ENCODE assay signal across 8 cellular contexts in the genomic region with DNA sequence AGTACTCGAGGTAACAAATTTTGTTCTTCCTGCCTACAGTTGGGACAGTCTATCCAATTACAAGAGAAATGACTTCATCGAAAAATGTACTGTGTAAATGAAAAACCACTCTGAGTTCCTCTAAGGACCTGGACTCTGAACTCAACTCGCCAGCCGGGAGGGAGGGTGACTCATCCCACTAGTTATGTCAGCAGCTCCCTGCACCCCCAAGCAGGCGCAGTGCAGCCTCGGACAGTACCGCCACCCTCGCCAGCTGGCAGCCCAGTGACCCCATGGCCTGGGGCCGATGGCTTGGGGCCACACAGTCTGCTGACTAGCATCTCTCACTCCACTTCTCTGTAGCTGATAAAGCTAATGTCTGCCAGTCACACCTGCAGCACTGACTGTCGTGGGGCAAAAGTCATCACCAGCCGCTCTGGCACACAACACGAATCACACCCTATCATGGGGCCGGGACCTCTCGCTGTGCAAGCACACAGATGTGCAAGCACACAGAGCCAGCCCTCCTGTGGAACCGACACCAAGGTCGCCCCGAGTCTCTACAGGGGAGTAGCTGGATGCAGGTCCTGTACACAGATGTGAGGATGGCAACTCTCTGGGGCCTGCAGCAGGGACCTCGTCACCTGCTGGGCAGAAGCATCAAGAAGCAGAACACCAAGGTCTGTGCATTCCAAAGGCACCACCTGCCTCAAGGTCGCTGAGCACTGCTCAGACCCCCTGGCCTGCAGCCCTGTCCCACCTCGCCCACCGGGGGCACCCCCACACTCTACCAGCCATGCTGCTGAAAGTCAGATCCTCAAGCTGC. TPM values are rescaled to one million over a fixed set of nuclear protein-coding genes. Genes with fewer than 3 reads are reported as not detected.
DNase-seq lines count a peak whose midpoint lies in the region; ATAC-seq and TF ChIP-seq lines count a peak whose summit lies in the region.

No MANE protein-coding gene starts in this region.

- no peak overlapping the region for H3K9ac ChIP-seq in IMR-90 (ENCODE audit: low read depth, low read length)

- POLR2A ChIA-PET in IMR-90 (lab: Charles Lee; ENCODE audit: unreplicated experiment) = interaction anchor here (0.5 to 0.6 kb wide), 2 partner anchors 24 to 272 kb away, joined by 3 to 8 read pairs; no protein-coding TSS in a partner anchor

- BruUV-seq in IMR-90 (replicated peaks; lab: Mats Ljungman, UMichigan) = no TSS peak

- DNase-seq in AG08395 (ENCODE audit: low spot score) = peak; percentile 97
- DNase-seq in IMR-90 = peak; percentile 96
- DNase-seq in activated T-cell treated with anti-CD3 and anti-CD28 coated beads, Interleukin-2, amount 50 U/mL, for 1 hour = peak; percentile 61
- peak; percentile 20 for DNase-seq in esophagus squamous epithelium (lab: John Stamatoyannopoulos, UW)

- CTCF ChIA-PET in IMR-90 (lab: Yijun Ruan, JAX) = no interaction called here

- peaks cover 43% of the 10 kb centered on the region for H3K9me1 ChIP-seq in IMR-90 (ENCODE audit: insufficient read depth, low read length)

- no peak overlapping the region for H3K14ac ChIP-seq in IMR-90 (replicated peaks; ENCODE audit: low read depth, low read length)

- in situ Hi-C loops in IMR-90 (cut with MboI; ENCODE audit: low sequenced_read_pairs) = no loop called here

- peak; percentile 8; the same call in 1 of the 2 replicates for TF ChIP-seq RAD21 in IMR-90 (IDR thresholded peaks at IDR 0.05; ENCODE audit: low read length)

- H3K4me3 ChIP-seq in IMR-90 (ENCODE audit: insufficient read depth, low read depth, low read length) (no peak overlapping the region), esophagus squamous epithelium (peak overlapping the region in 2 of 4 donors; percentile 4 to 50), muscle layer of duodenum (ENCODE audit: low read depth in 1 of 2, low read length in 2 of 2) (peak overlapping the region; percentile 36 to 37), thymus (ENCODE audit: low read length) (no peak overlapping the region)

- H3K27ac ChIP-seq in IMR-90 (ENCODE audit: insufficient read depth, low read length) = peak overlapping the region; percentile 74
- H3K27ac ChIP-seq in esophagus squamous epithelium = peak overlapping the region; percentile 84 to 100 (median 92)
- peak overlapping the region; percentile 91 for H3K27ac ChIP-seq in muscle layer of duodenum (ENCODE audit: low read length)
- peak overlapping the region; percentile 47 for H3K27ac ChIP-seq in thymus (ENCODE audit: low read depth)

- peak overlapping the region; percentile 53 for H2AFZ ChIP-seq in IMR-90 (replicated peaks; ENCODE audit: low read length, poor library complexity)

- 50% methylated on average over 2 of the region's 21 CpGs; no CpG with 5 or more reads in 1 of the 2 experiments for WGBS in IMR-90 (ENCODE audit: extremely low coverage in 2 of 2, insufficient read length in 1 of 2), 2 experiments
- 2 to 12% methylated on average over 4 to 6 of the region's 21 CpGs for WGBS in esophagus squamous epithelium, 2 donors
- WGBS in thymus = 91% methylated on average over 21 of the region's 21 CpGs

- no peaks in the 10 kb centered on the region for H3K27me3 ChIP-seq in IMR-90 (ENCODE audit: control insufficient read depth, insufficient read depth, low read length)
- no peaks in the 10 kb centered on the region for H3K27me3 ChIP-seq in esophagus squamous epithelium
- H3K27me3 ChIP-seq in muscle layer of duodenum (ENCODE audit: low read depth, low read length) = no peaks in the 10 kb centered on the region
- H3K27me3 ChIP-seq in thymus (ENCODE audit: control insufficient read depth, insufficient read depth) = no peaks in the 10 kb centered on the region

- H4K20me1 ChIP-seq in IMR-90 (ENCODE audit: insufficient read depth, low read length) = peaks cover 98% of the 10 kb centered on the region

- peak overlapping the region; percentile 77 for H2AK9ac ChIP-seq in IMR-90 (replicated peaks; ENCODE audit: low read depth, low read length, poor library complexity)

- no peak overlapping the region for H2BK120ac ChIP-seq in IMR-90 (ENCODE audit: low read depth, low read length)

- H3K4me2 ChIP-seq in IMR-90 (ENCODE audit: low read depth, low read length) = peak overlapping the region; percentile 67

- no peak overlapping the region for H2BK15ac ChIP-seq in IMR-90 (ENCODE audit: low read depth, low read length)

- intact Hi-C loops in IMR-90 (cut with micrococcal nuclease) = loop anchor here (5.0 kb wide), 1 partner anchor 55 kb away; no protein-coding TSS in a partner anchor
- intact Hi-C loops in esophagus squamous epithelium (cut with DNase I) = no loop called here

- H3K9me3 ChIP-seq in IMR-90 (ENCODE audit: control insufficient read depth, insufficient read depth, low read length) (no peaks in the 10 kb centered on the region), esophagus squamous epithelium (no peaks in the 10 kb centered on the region), muscle layer of duodenum (ENCODE audit: control insufficient read depth in 1 of 2, low read length in 2 of 2) (no peaks in the 10 kb centered on the region), thymus (ENCODE audit: control insufficient read depth) (no peaks in the 10 kb centered on the region)

- H2BK20ac ChIP-seq in IMR-90 (ENCODE audit: low read depth, low read length) = no peak overlapping the region

- TF ChIP-seq CTCF in IMR-90 (conservative IDR thresholded peaks at IDR 0.05; ENCODE audit: low read depth, low read length) (no peak), esophagus squamous epithelium (IDR thresholded peaks at IDR 0.05) (no peak)

- no peak overlapping the region for H4K5ac ChIP-seq in IMR-90 (ENCODE audit: low read depth, low read length)

- H3K56ac ChIP-seq in IMR-90 (ENCODE audit: extremely low read depth, insufficient read depth, low read length) = no peak overlapping the region

- no peak overlapping the region for H3K23ac ChIP-seq in IMR-90 (ENCODE audit: low read depth, low read length)

- H3K79me1 ChIP-seq in IMR-90 (ENCODE audit: low read depth in 1 of 2, low read length in 2 of 2) = peaks cover 12 to 82% of the 10 kb centered on the region in 2 experiments

- H4K8ac ChIP-seq in IMR-90 (ENCODE audit: low read depth in 2 of 2, low read length in 2 of 2) = peak overlapping the region in 1 of 2 experiments; percentile 15; a peak in 1 of 4 replicates

- H3K4ac ChIP-seq in IMR-90 (ENCODE audit: low read depth, low read length) = peak overlapping the region; percentile 18; the same call in 1 of the 2 replicates

- peak overlapping the region; percentile 27 for H2BK5ac ChIP-seq in IMR-90 (ENCODE audit: low read depth, low read length, poor library complexity, severe bottlenecking)

- no peak overlapping the region for H3K18ac ChIP-seq in IMR-90 (ENCODE audit: low read depth, low read length)

- H3K36me3 ChIP-seq in IMR-90 (ENCODE audit: control insufficient read depth, insufficient read depth, low read length) = peaks cover 60% of the 10 kb centered on the region
- peaks cover 26 to 80% (median 26%) of the 10 kb centered on the region in 3 donors for H3K36me3 ChIP-seq in esophagus squamous epithelium
- H3K36me3 ChIP-seq in muscle layer of duodenum (ENCODE audit: control insufficient read depth in 1 of 2, insufficient read depth in 2 of 2, low read length in 2 of 2) = peaks cover 27 to 38% of the 10 kb centered on the region in 2 donors
- peaks cover 75% of the 10 kb centered on the region for H3K36me3 ChIP-seq in thymus (ENCODE audit: control insufficient read depth, insufficient read depth)

- TF ChIP-seq POLR2A in IMR-90 (IDR thresholded peaks at IDR 0.05; ENCODE audit: low read depth, low read length) (no peak), esophagus squamous epithelium (IDR thresholded peaks at IDR 0.05) (no peak)

- H3K4me1 ChIP-seq in IMR-90 (ENCODE audit: control insufficient read depth, insufficient read depth, low read length) (peaks cover 38% of the 10 kb centered on the region), esophagus squamous epithelium (peaks cover 37 to 85% (median 54%) of the 10 kb centered on the region in 3 donors), muscle layer of duodenum (ENCODE audit: control insufficient read depth in 1 of 2, insufficient read depth in 2 of 2, low read length in 2 of 2) (peaks cover 29 to 65% of the 10 kb centered on the region in 2 donors), thymus (ENCODE audit: control insufficient read depth, insufficient read depth, low read length) (peaks cover 11% of the 10 kb centered on the region)

- dilution Hi-C loops in IMR-90 (cut with HindIII; ENCODE audit: low sequenced_read_pairs, unreplicated experiment) = no loop called here

- peak overlapping the region; percentile 51 for H2AK5ac ChIP-seq in IMR-90 (ENCODE audit: low read depth, low read length)

- ATAC-seq in IMR-90 (ENCODE audit: low read depth) = peak; percentile 94
- ATAC-seq in GM21360 (IDR thresholded peaks at IDR 0.05; ENCODE audit: unreplicated experiment) = no peak
- ATAC-seq in GM19452 (IDR thresholded peaks at IDR 0.05; ENCODE audit: unreplicated experiment) = no peak

- no peak overlapping the region for H4K91ac ChIP-seq in IMR-90 (ENCODE audit: insufficient read depth, low read depth, low read length)

TF ChIP-seq in IMR-90, 13 proteins besides CTCF, POLR2A, EP300 and RAD21 (continues in another document):
- TF ChIP-seq BHLHE40 (IDR thresholded peaks at IDR 0.05; ENCODE audit: low read depth, low read length) (peak; percentile 49; the same call in 1 of the 2 replicates), CEBPB (IDR thresholded peaks at IDR 0.05; ENCODE audit: low read depth, low read length) (no peak)

RNA-seq across cellular contexts. Expression of gene CSNK1D, which starts 5.7 kb away (rescaled TPM):
- total RNA-seq in IMR-90 (2012; rRNA removed) = 38.3 and 47.1 TPM in 2 replicates
- 144 and 186 TPM in 2 replicates for polyA plus RNA-seq in IMR-90 (2012; rRNA removed)
- polyA plus RNA-seq in IMR-90 (2012; cell fraction: cytosol; rRNA removed) = 131 and 159 TPM in 2 replicates
- polyA plus RNA-seq in IMR-90 (2012; cell fraction: nucleus; rRNA removed; ENCODE audit: low replicate concordance) = 373 and 817 TPM in 2 replicates
- 100 to 1,000 TPM in 1 of 4 donors, 10 to 100 TPM in 3; 24.6 to 102 (median 57.1) TPM for total RNA-seq in esophagus squamous epithelium
- 113 TPM for polyA plus RNA-seq in thymus

RNA-seq across cellular contexts. Expression of gene SLC16A3, which starts 38.9 kb away (rescaled TPM):
- total RNA-seq in IMR-90 (2012; rRNA removed) (49.1 and 49.7 TPM in 2 replicates), esophagus squamous epithelium (10 to 100 TPM; 18.8 to 32.9 (median 21.7) TPM)
- polyA plus RNA-seq in IMR-90 (2012; rRNA removed) (181 and 204 TPM in 2 replicates), thymus (30.2 TPM)
- polyA plus RNA-seq in IMR-90 (2012; cell fraction: cytosol; rRNA removed) = 128 and 499 TPM in 2 replicates
- 77.3 and 325 TPM in 2 replicates for polyA plus RNA-seq in IMR-90 (2012; cell fraction: nucleus; rRNA removed; ENCODE audit: low replicate concordance)

RNA-seq across cellular contexts. Expression of gene CD7, which starts 49.6 kb away (rescaled TPM):
- total RNA-seq in IMR-90 (2012; rRNA removed) (not detected in 2 replicates), esophagus squamous epithelium (1 to 10 TPM; 3.0 to 4.4 (median 4.1) TPM)
- polyA plus RNA-seq in IMR-90 (2012; rRNA removed) (not detected in 2 replicates), thymus (153 TPM)
- 0.18 TPM in 1 of 2 replicates, not detected in the other for polyA plus RNA-seq in IMR-90 (2012; cell fraction: cytosol; rRNA removed)
- 0.12 and 0.16 TPM in 2 replicates for polyA plus RNA-seq in IMR-90 (2012; cell fraction: nucleus; rRNA removed; ENCODE audit: low replicate concordance)

RNA-seq across cellular contexts. Expression of gene CCDC57, which starts 55.1 kb away (rescaled TPM):
- total RNA-seq in IMR-90 (2012; rRNA removed) (6.9 and 7.3 TPM in 2 replicates), esophagus squamous epithelium (10 to 100 TPM in 2 of 4 donors, 1 to 10 TPM in 2; 7.9 to 22.1 (median 9.8) TPM)
- polyA plus RNA-seq in IMR-90 (2012; rRNA removed) (31.3 and 32.4 TPM in 2 replicates), thymus (122 TPM)
- polyA plus RNA-seq in IMR-90 (2012; cell fraction: cytosol; rRNA removed) = 5.1 and 6.2 TPM in 2 replicates
- 259 and 322 TPM in 2 replicates for polyA plus RNA-seq in IMR-90 (2012; cell fraction: nucleus; rRNA removed; ENCODE audit: low replicate concordance)

Comparison
In these comparisons a context has a peak if more than half of its experiments do, and no peak if none do; other contexts are left out.
1. DNase-seq: peak in every context shown above with its lines; median percentile 97 in AG08395; 96 in IMR-90; 61 in activated T-cell treated with anti-CD3 and anti-CD28 coated beads, Interleukin-2, amount 50 U/mL, for 1 hour; 20 in esophagus squamous epithelium.
2. H3K4me3 ChIP-seq: peak in muscle layer of duodenum (2 of 2); none in IMR-90 (single experiment) and thymus (single experiment).
3. Peak in every context shown above with its lines, with median percentiles within 50 percentile points of each other: H3K27ac ChIP-seq.